ENCODE assay signal across 19 cellular contexts in genomic region chr1:3237570-3237969, GRCh38.
"Had no signal": no experiment of that assay in that cellular context is flagged by ENCODE, and none has a peak within 500 bp of the region (broad histone marks: within the 10 kb centered on the region; RNA-seq: fewer than 3 reads in every experiment).

No MANE protein-coding gene starts in this region.

- DNase-seq: activated CD4-positive, alpha-beta T cell treated with anti-CD3 and anti-CD28 coated beads, Interleukin-2, amount 10 ng/mL, durations not matched to agents 7 days and 5 days; activated CD4-positive, CD25-positive, alpha-beta regulatory T cell treated with anti-CD3 and anti-CD28 coated beads, Interleukin-2, amount 50 U/mL, for 72 hours; activated CD8-positive, alpha-beta T cell treated with anti-CD3 and anti-CD28 coated beads, Interleukin-2, amount 10 ng/mL, durations not matched to agents 7 days and 5 days; activated gamma-delta T cell treated with Interleukin-2 at 50 U/mL for 16 hours; central memory CD4-positive, alpha-beta T cell; effector memory CD8-positive, alpha-beta T cell; gastrocnemius medialis; heart right ventricle; islet precursor cell; left colon; naive thymus-derived CD8-positive, alpha-beta T cell; sigmoid colon; stimulated activated CD4-positive, alpha-beta T cell treated with anti-CD3 and anti-CD28 coated beads, Interleukin-2, amount 100 ng/mL, for 48 hours; stimulated activated naive CD4-positive, alpha-beta T cell treated with Interleukin-2 at 50 U/mL for 16 hours; T-cell; WERI-Rb-1 had no signal

- H3K36me3 ChIP-seq: esophagus muscularis mucosa, gastrocnemius medialis, heart right ventricle, sigmoid colon, tibial nerve, WERI-Rb-1 had no signal

- H3K4me1 ChIP-seq: gastrocnemius medialis, heart right ventricle, sigmoid colon had no signal

- H3K4me3 ChIP-seq: esophagus muscularis mucosa, gastrocnemius medialis, heart right ventricle, sigmoid colon, tibial nerve had no signal

- ATAC-seq: activated CD8-positive, alpha-beta T cell treated with anti-CD3 and anti-CD28 coated beads, Interleukin-2, amount 10 ng/mL, durations not matched to agents 7 days and 5 days; activated naive CD4-positive, alpha-beta T cell treated with anti-CD3 and anti-CD28 coated beads, Interleukin-2, amount 50 U/mL, for 72 hours; effector memory CD8-positive, alpha-beta T cell; gastrocnemius medialis; left colon; naive thymus-derived CD8-positive, alpha-beta T cell; T-cell had no signal

- H3K9me3 ChIP-seq: gastrocnemius medialis had no signal

- H3K27ac ChIP-seq: esophagus muscularis mucosa, gastrocnemius medialis, heart right ventricle, sigmoid colon, WERI-Rb-1 had no signal

- H3K27me3 ChIP-seq: tibial nerve had no signal
